In genomic region chr5:169280286-169280685, GRCh38 we compare ENCODE assay signal across 1 cellular context.
TF ChIP-seq lines count a peak whose summit lies in the region.

No MANE protein-coding gene starts in this region.

TF ChIP-seq in SK-N-SH, 30 proteins besides CTCF, POLR2A, EP300 and RAD21 (continued from another document):
- TF ChIP-seq REST (IDR thresholded peaks at IDR 0.05; ENCODE audit: low read depth, low read length) (no peak), FOXM1 (IDR thresholded peaks at IDR 0.05; ENCODE audit: low read depth) (no peak), TEAD4 (IDR thresholded peaks at IDR 0.05; ENCODE audit: borderline replicate concordance, insufficient read depth) (no peak), TAF1 (IDR thresholded peaks at IDR 0.05; ENCODE audit: borderline replicate concordance, low read depth, low read length) (no peak), IRF3 (IDR thresholded peaks at IDR 0.05; ENCODE audit: low read depth, low read length) (no peak)
